Comparison of ENCODE assay signal across 1 cellular context in genomic region chr4:107896158-107896645, GRCh38.
TF ChIP-seq lines count a peak whose summit lies in the region.

No MANE protein-coding gene starts in this region.

TF ChIP-seq in HEK293, 187 proteins besides CTCF, POLR2A, EP300 and RAD21 (continued from another document):
- no peak for TF ChIP-seq HOXD13 (CRISPR knock-in tag; IDR thresholded peaks at IDR 0.05; ENCODE audit: borderline replicate concordance)
- TF ChIP-seq GLI2 (tag by site-specific recombination; IDR thresholded peaks at IDR 0.05; ENCODE audit: borderline replicate concordance, low read depth): no peak
- TF ChIP-seq ZNF704 (tag by site-specific recombination; IDR thresholded peaks at IDR 0.05): no peak
- TF ChIP-seq SCRT2 (tag by site-specific recombination; IDR thresholded peaks at IDR 0.05): no peak
- TF ChIP-seq ZNF777 (tag by site-specific recombination; IDR thresholded peaks at IDR 0.05; ENCODE audit: borderline replicate concordance): no peak
- TF ChIP-seq ZNF280D (tag by site-specific recombination; IDR thresholded peaks at IDR 0.05): no peak
